In genomic region chr13:71577127-71577526, GRCh38 we compare ENCODE assay signal across 26 cellular contexts.
DNase-seq lines count a peak whose midpoint lies in the region; ATAC-seq, FAIRE-seq and TF ChIP-seq lines count a peak whose summit lies in the region.
"Had no signal": no experiment of that assay in that cellular context is flagged by ENCODE, and none has a peak within 500 bp of the region (broad histone marks: within the 10 kb centered on the region; RNA-seq: fewer than 3 reads in every experiment).

No MANE protein-coding gene starts in this region.

- no peak overlapping the region for H3K4ac ChIP-seq in H1 (replicated peaks; ENCODE audit: insufficient read length, low read depth, low read length)
- no peak overlapping the region for H3K4ac ChIP-seq in mesenchymal stem cell (ENCODE audit: low read depth in 1 of 2, low read length in 2 of 2)

- no peaks in the 10 kb centered on the region for H3K27me3 ChIP-seq in PC-3 (ENCODE audit: low read length)
- H3K27me3 ChIP-seq in H1 (replicated peaks in 1 of 4; ENCODE audit: control insufficient read depth in 3 of 4, extremely low read depth in 1 of 4, insufficient read depth in 3 of 4, low read length in 3 of 4) = no peaks in the 10 kb centered on the region
- no peaks in the 10 kb centered on the region for H3K27me3 ChIP-seq in mesenchymal stem cell (ENCODE audit: control insufficient read depth in 1 of 2, insufficient read depth in 1 of 2, low read length in 2 of 2)
- H3K27me3 ChIP-seq: brain microvascular endothelial cell, vagina had no signal

- H3K23me2 ChIP-seq in H1 (ENCODE audit: low read depth, low read length) = no peaks in the 10 kb centered on the region

- TF ChIP-seq CTCF in D721Med (IDR thresholded peaks at IDR 0.05; ENCODE audit: insufficient read depth, missing control alignments) = no peak
- no peak for TF ChIP-seq CTCF in PC-3 (conservative IDR thresholded peaks at IDR 0.05; ENCODE audit: low read depth, low read length)
- no peak for TF ChIP-seq CTCF in H1 (IDR thresholded peaks at IDR 0.05; ENCODE audit: control extremely low read depth in 1 of 3, insufficient read depth in 1 of 3, low read depth in 1 of 3, low read length in 3 of 3)

- peak; percentile 82 for FAIRE-seq in D721Med (lab: Jason Lieb, UNC)
- FAIRE-seq in H1 (lab: Jason Lieb, UNC) = no peak
- no peak for FAIRE-seq in GM12892 (lab: Jason Lieb, UNC)

- no peaks in the 10 kb centered on the region for H3K4me1 ChIP-seq in PC-3 (ENCODE audit: insufficient read depth, low read length)
- H3K4me1 ChIP-seq in H1 (replicated peaks in 1 of 4; ENCODE audit: control insufficient read depth in 3 of 4, insufficient read depth in 4 of 4, low read length in 3 of 4) = no peaks in the 10 kb centered on the region
- no peaks in the 10 kb centered on the region for H3K4me1 ChIP-seq in mesenchymal stem cell (ENCODE audit: control insufficient read depth, insufficient read depth, low read depth, low read length)
- H3K4me1 ChIP-seq: vagina had no signal

- no peak for TF ChIP-seq RAD21 in H1 (IDR thresholded peaks at IDR 0.05 in 1 of 2, conservative IDR thresholded peaks at IDR 0.05 in 1 of 2; ENCODE audit: low read depth in 2 of 2, low read length in 2 of 2)

- no peaks in the 10 kb centered on the region for H3K79me1 ChIP-seq in H1 (ENCODE audit: low read depth, low read length)
- H3K79me1 ChIP-seq in mesenchymal stem cell (replicated peaks; ENCODE audit: low read length, poor library complexity, severe bottlenecking) = no peaks in the 10 kb centered on the region

- H3K9ac ChIP-seq in PC-3 (ENCODE audit: low read length) (no peak overlapping the region), H1 (replicated peaks in 1 of 4; ENCODE audit: extremely low read depth in 1 of 4, low read depth in 3 of 4, low read length in 3 of 4) (no peak overlapping the region), mesenchymal stem cell (ENCODE audit: low read length) (no peak overlapping the region)

- H3K36me3 ChIP-seq in PC-3 (ENCODE audit: low read depth, low read length) = no peaks in the 10 kb centered on the region
- H3K36me3 ChIP-seq in H1 (ENCODE audit: control insufficient read depth in 2 of 4, insufficient read depth in 4 of 4, low read length in 3 of 4) = no peaks in the 10 kb centered on the region; a peak in 1 of 8 replicates
- H3K36me3 ChIP-seq in mesenchymal stem cell (ENCODE audit: control insufficient read depth in 1 of 2, insufficient read depth in 2 of 2, low read depth in 1 of 2, low read length in 2 of 2) = no peaks in the 10 kb centered on the region
- H3K36me3 ChIP-seq: brain microvascular endothelial cell, thoracic aorta, vagina had no signal

- H3K4me2 ChIP-seq in PC-3 (ENCODE audit: low read length) = no peak overlapping the region
- H3K4me2 ChIP-seq in H1 (ENCODE audit: insufficient read depth in 1 of 2, low read depth in 2 of 2, low read length in 2 of 2) = no peak overlapping the region
- no peak overlapping the region for H3K4me2 ChIP-seq in mesenchymal stem cell (ENCODE audit: low read length, poor library complexity, severe bottlenecking)

- no peaks in the 10 kb centered on the region for H3F3A ChIP-seq in PC-3 (ENCODE audit: low read length, unreplicated experiment)

- H3K27ac ChIP-seq in PC-3 (ENCODE audit: low read length) (no peak overlapping the region), H1 (ENCODE audit: low read depth, low read length) (no peak overlapping the region), mesenchymal stem cell (ENCODE audit: low read length, poor library complexity, severe bottlenecking) (no peak overlapping the region)
- H3K27ac ChIP-seq: brain microvascular endothelial cell, HL-60, thoracic aorta, vagina had no signal

- no peaks in the 10 kb centered on the region for H3K9me3 ChIP-seq in PC-3 (ENCODE audit: low read length)
- no peaks in the 10 kb centered on the region for H3K9me3 ChIP-seq in H1 (ENCODE audit: insufficient read depth in 2 of 2, low read depth in 1 of 2, low read length in 1 of 2)
- no peaks in the 10 kb centered on the region for H3K9me3 ChIP-seq in mesenchymal stem cell (ENCODE audit: control insufficient read depth, low read length)
- H3K9me3 ChIP-seq: thoracic aorta, vagina had no signal

- no peak for ATAC-seq in PC-3
- ATAC-seq in GM18519 (IDR thresholded peaks at IDR 0.05; ENCODE audit: low FRiP score, unreplicated experiment) = no peak
- ATAC-seq in GM21423 (IDR thresholded peaks at IDR 0.05; ENCODE audit: unreplicated experiment) = no peak
- ATAC-seq: right cardiac atrium; Right ventricle myocardium inferior; stimulated activated naive CD8-positive, alpha-beta T cell treated with anti-CD3 and anti-CD28 coated beads, Interleukin-15, Interleukin-2, amounts not matched to agents 100 U/mL and 50 U/mL, for 24 hours had no signal

- no peak overlapping the region for H2BK5ac ChIP-seq in H1 (ENCODE audit: low read depth, low read length)
- no peak overlapping the region for H2BK5ac ChIP-seq in mesenchymal stem cell (ENCODE audit: low read depth, low read length, poor library complexity, severe bottlenecking)

- no peak overlapping the region for H2BK20ac ChIP-seq in H1 (ENCODE audit: low read length)

- H3K56ac ChIP-seq in H1 (replicated peaks; ENCODE audit: insufficient read length, low read depth, low read length) = no peak overlapping the region

- H4K5ac ChIP-seq in H1 (ENCODE audit: insufficient read length, low read depth, low read length) = no peak overlapping the region

- POLR2A ChIA-PET in PC-3 (lab: Charles Lee; ENCODE audit: unreplicated experiment) (no interaction called here), H1 (lab: Charles Lee; ENCODE audit: partially characterized antibody) (no interaction called here)

- H2BK12ac ChIP-seq in H1 (ENCODE audit: low read depth, low read length) (no peak overlapping the region), mesenchymal stem cell (ENCODE audit: low read length in 2 of 2) (no peak overlapping the region)

- TF ChIP-seq EP300 in H1 (IDR thresholded peaks at IDR 0.05; ENCODE audit: borderline replicate concordance in 1 of 2, low read depth in 2 of 2, low read length in 2 of 2) = no peak

- no peak overlapping the region for H4K8ac ChIP-seq in H1 (ENCODE audit: extremely low read depth, insufficient read depth, low read length)
- H4K8ac ChIP-seq in mesenchymal stem cell (ENCODE audit: low read length) = peak overlapping the region; percentile 35

- H4K91ac ChIP-seq in H1 (replicated peaks; ENCODE audit: insufficient read length, low read length) (no peak overlapping the region), mesenchymal stem cell (ENCODE audit: low read length) (no peak overlapping the region)

- BruUV-seq in PC-3 (replicated peaks; lab: Mats Ljungman, UMichigan) = no TSS peak

- no peak overlapping the region for H2BK120ac ChIP-seq in H1 (replicated peaks; ENCODE audit: low read depth, low read length)
- no peak overlapping the region for H2BK120ac ChIP-seq in mesenchymal stem cell (ENCODE audit: low read depth, low read length)

- H3K9me2 ChIP-seq in PC-3 (replicated peaks; ENCODE audit: low read length) = no peaks in the 10 kb centered on the region

- intact Hi-C loops in PC-3 (cut with micrococcal nuclease) = no loop called here

- H3K79me2 ChIP-seq in PC-3 (ENCODE audit: low read length) (no peaks in the 10 kb centered on the region), H1 (ENCODE audit: control insufficient read depth in 1 of 2, insufficient read depth in 2 of 2, low read length in 2 of 2) (no peaks in the 10 kb centered on the region)

- no peaks in the 10 kb centered on the region for H4K20me1 ChIP-seq in PC-3 (ENCODE audit: low read length)
- H4K20me1 ChIP-seq in H1 (replicated peaks in 1 of 2; ENCODE audit: control insufficient read depth in 1 of 2, insufficient read depth in 2 of 2, low read length in 2 of 2) = no peaks in the 10 kb centered on the region

- DNase-seq in D721Med (ENCODE audit: insufficient read length, low spot score) (no peak), PC-3 (peak; percentile 13), H1 (ENCODE audit: low read depth in 1 of 2, low spot score in 2 of 2) (no peak), mesenchymal stem cell (peak; percentile 38), GM12892 (ENCODE audit: insufficient read length) (no peak)
- no peak for DNase-seq in activated CD8-positive, alpha-beta memory T cell treated with anti-CD3 and anti-CD28 coated beads, Interleukin-2, amount 50 U/mL, for 4 hours
- DNase-seq: activated CD4-positive, alpha-beta memory T cell treated with anti-CD3 and anti-CD28 coated beads for 36 hours; activated CD4-positive, CD25-positive, alpha-beta regulatory T cell; activated naive CD8-positive, alpha-beta T cell treated with anti-CD3 and anti-CD28 coated beads for 36 hours; brain microvascular endothelial cell; cortex of kidney; DMS79 treated with DMSO at 0.1 percent for 48 hours; glutamatergic neuron; NCI-H1105 treated with DMSO at 0.1 percent for 48 hours; NCI-H2029 treated with DMSO at 0.1 percent for 48 hours; NCI-H345; NCI-H748 treated with DMSO at 0.1 percent for 48 hours; right cardiac atrium; stimulated activated naive CD8-positive, alpha-beta T cell treated with anti-CD3 and anti-CD28 coated beads, Interleukin-15, Interleukin-2, amounts not matched to agents 100 U/mL and 50 U/mL, for 24 hours; T1000 had no signal

- H3K18ac ChIP-seq in H1 (ENCODE audit: extremely low read depth, low read length) (0 out of 2 replicates have a peak overlapping the region, but pooled peaks have one; percentile 5), mesenchymal stem cell (ENCODE audit: low read depth in 1 of 2, low read length in 2 of 2) (peak overlapping the region; percentile 28 to 42)

- no peak overlapping the region for H2AK5ac ChIP-seq in H1 (ENCODE audit: low read depth, low read length)
- H2AK5ac ChIP-seq in mesenchymal stem cell (ENCODE audit: low read length, severe bottlenecking) = no peak overlapping the region

- no peak overlapping the region for H2BK15ac ChIP-seq in H1 (ENCODE audit: low read length)
- H2BK15ac ChIP-seq in mesenchymal stem cell (ENCODE audit: low read depth, poor library complexity, severe bottlenecking) = no peak overlapping the region

- WGBS in H1 (ENCODE audit: extremely low coverage in 1 of 2, insufficient coverage in 1 of 2, insufficient read length in 1 of 2, insufficient replicate concordance in 2 of 2, low coverage in 1 of 2, low lambda C conversion rate in 2 of 2, missing lambda C conversion rate in 1 of 2), 2 experiments = 88% methylated on average over 2 of the region's 2 CpGs; no CpG with 5 or more reads in 1 of the 2 experiments
- WGBS in mesenchymal stem cell = 28% methylated on average over 2 of the region's 2 CpGs

- CTCF ChIA-PET in PC-3 (lab: Charles Lee) (no interaction called here), H1 (lab: Charles Lee; ENCODE audit: partially characterized antibody) (no interaction called here)

- H3K4me3 ChIP-seq in PC-3 (ENCODE audit: low read length) (no peak overlapping the region), H1 (ENCODE audit: extremely low read depth in 1 of 4, insufficient read depth in 2 of 4, low read depth in 3 of 4, low read length in 4 of 4) (no peak overlapping the region), mesenchymal stem cell (ENCODE audit: insufficient read depth in 1 of 2, low read depth in 1 of 2, low read length in 2 of 2) (no peak overlapping the region)
- H3K4me3 ChIP-seq: thoracic aorta, vagina had no signal

- H3K23ac ChIP-seq in H1 (ENCODE audit: insufficient read length) (no peak overlapping the region), mesenchymal stem cell (ENCODE audit: low read length in 2 of 2) (no peak overlapping the region)

- TF ChIP-seq POLR2A in H1 (IDR thresholded peaks at IDR 0.05; ENCODE audit: control extremely low read depth in 1 of 2, low read depth in 2 of 2, low read length in 2 of 2) = no peak
- no peak for TF ChIP-seq POLR2A in GM12892 (IDR thresholded peaks at IDR 0.05; ENCODE audit: low read depth, low read length)

- H3K14ac ChIP-seq in H1 (ENCODE audit: insufficient read length) = no peak overlapping the region
- no peak overlapping the region for H3K14ac ChIP-seq in mesenchymal stem cell (ENCODE audit: low read length in 2 of 2)

- H2AFZ ChIP-seq in PC-3 (ENCODE audit: low read length) (no peak overlapping the region), H1 (ENCODE audit: low read length) (peak overlapping the region; percentile 17; the same call in 1 of the 2 replicates), mesenchymal stem cell (ENCODE audit: low read depth, low read length) (peak overlapping the region; percentile 5)

Comparison
In these comparisons a context has a peak if more than half of its experiments do, and no peak if none do; other contexts are left out.
1. DNase-seq: peak in PC-3 (single experiment) and mesenchymal stem cell (single experiment); none in D721Med (single experiment), H1 (0 of 2), activated CD8-positive, alpha-beta memory T cell treated with anti-CD3 and anti-CD28 coated beads, Interleukin-2, amount 50 U/mL, for 4 hours (single experiment) and GM12892 (single experiment).